ENCODE assay signal across 2 cellular contexts in genomic region chr4:118915468-118915867, GRCh38.
TF ChIP-seq lines count a peak whose summit lies in the region.

No MANE protein-coding gene starts in this region.

TF ChIP-seq in IMR-90, 13 proteins besides CTCF, POLR2A, EP300 and RAD21:
- TF ChIP-seq NFE2L2 (IDR thresholded peaks at IDR 0.05; ENCODE audit: low read depth, low read length) (no peak), MXI1 (IDR thresholded peaks at IDR 0.05; ENCODE audit: borderline replicate concordance, low read depth, low read length) (no peak), MAFK (IDR thresholded peaks at IDR 0.05; ENCODE audit: low read depth, low read length) (no peak), RCOR1 (IDR thresholded peaks at IDR 0.05; ENCODE audit: insufficient replicate concordance, low read length) (no peak), ELK1 (IDR thresholded peaks at IDR 0.05; ENCODE audit: borderline replicate concordance, low read depth, low read length) (no peak), MAZ (IDR thresholded peaks at IDR 0.05; ENCODE audit: borderline replicate concordance, low read depth, low read length) (no peak), USF2 (IDR thresholded peaks at IDR 0.05; ENCODE audit: low read depth, low read length) (no peak), CHD1 (IDR thresholded peaks at IDR 0.05; ENCODE audit: low read depth, low read length) (no peak), RFX5 (IDR thresholded peaks at IDR 0.05; ENCODE audit: low read depth, low read length) (no peak)

TF ChIP-seq in HepG2, 621 proteins besides CTCF, POLR2A, EP300 and RAD21:
- TF ChIP-seq NAIF1 (CRISPR knock-in tag; IDR thresholded peaks at IDR 0.05; ENCODE audit: borderline replicate concordance) = no peak
- no peak for TF ChIP-seq ASH2L (IDR thresholded peaks at IDR 0.05; ENCODE audit: insufficient read length, low read depth, low read length)
- TF ChIP-seq RXRB (CRISPR knock-in tag; IDR thresholded peaks at IDR 0.05; ENCODE audit: borderline replicate concordance) = no peak
- TF ChIP-seq ZNF276 (CRISPR knock-in tag; IDR thresholded peaks at IDR 0.05; ENCODE audit: low read depth) = no peak
- no peak for TF ChIP-seq ZNF580 (CRISPR knock-in tag; IDR thresholded peaks at IDR 0.05; ENCODE audit: borderline replicate concordance, low read depth)
- no peak for TF ChIP-seq MED13 (CRISPR knock-in tag; IDR thresholded peaks at IDR 0.05)
- TF ChIP-seq HDAC6 (IDR thresholded peaks at IDR 0.05; ENCODE audit: low read depth, low read length) = no peak
- no peak for TF ChIP-seq ETS1 (CRISPR knock-in tag; IDR thresholded peaks at IDR 0.05)
- no peak for TF ChIP-seq ZBTB26 (CRISPR knock-in tag; IDR thresholded peaks at IDR 0.05; ENCODE audit: borderline replicate concordance)
- TF ChIP-seq BRD4 (CRISPR knock-in tag; IDR thresholded peaks at IDR 0.05) = no peak
- no peak for TF ChIP-seq ZNF775 (CRISPR knock-in tag; IDR thresholded peaks at IDR 0.05; ENCODE audit: borderline replicate concordance)
- no peak for TF ChIP-seq ZNF563 (CRISPR knock-in tag; IDR thresholded peaks at IDR 0.05)
- no peak for TF ChIP-seq NFAT5 (CRISPR knock-in tag; IDR thresholded peaks at IDR 0.05)
